Comparison of ENCODE assay signal across 13 cellular contexts in the genomic region with DNA sequence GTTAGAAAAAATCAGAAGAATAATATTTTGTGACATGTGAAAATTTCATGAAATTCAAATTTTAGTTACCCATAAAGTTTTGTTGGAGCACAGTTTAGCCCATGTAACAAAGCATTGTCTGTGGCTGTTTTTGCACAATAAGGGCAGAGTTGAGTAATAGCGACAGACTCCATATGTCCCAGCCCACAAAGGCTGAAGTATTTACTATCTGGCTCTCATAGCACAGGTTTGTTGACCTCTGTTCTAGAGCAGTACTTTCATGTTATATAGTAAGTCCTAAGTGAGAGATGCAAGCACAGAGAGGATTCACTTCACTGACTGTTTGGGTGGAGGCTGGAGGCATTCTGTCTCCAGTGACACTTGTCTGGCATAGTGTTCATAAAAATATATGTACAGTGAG. TPM values are rescaled to one million over a fixed set of nuclear protein-coding genes. Genes with fewer than 3 reads are reported as not detected.
DNase-seq lines count a peak whose midpoint lies in the region; ATAC-seq and TF ChIP-seq lines count a peak whose summit lies in the region.
"Had no signal": no experiment of that assay in that cellular context is flagged by ENCODE, and none has a peak within 500 bp of the region (broad histone marks: within the 10 kb centered on the region; RNA-seq: fewer than 3 reads in every experiment).

No MANE protein-coding gene starts in this region.

- TF ChIP-seq CTCF in MCF 10A (IDR thresholded peaks at IDR 0.05; ENCODE audit: unreplicated experiment) (no peak), breast epithelium (IDR thresholded peaks at IDR 0.05) (no peak), left ventricle myocardium inferior (IDR thresholded peaks at IDR 0.05; ENCODE audit: borderline replicate concordance) (no peak), type B pancreatic cell (conservative IDR thresholded peaks at IDR 0.05) (no peak)

- H3K36me3 ChIP-seq in breast epithelium (no peaks in the 10 kb centered on the region), SJSA1 (peaks cover 29% of the 10 kb centered on the region), left ventricle myocardium inferior (no peaks in the 10 kb centered on the region)
- H3K36me3 ChIP-seq: adrenal gland had no signal

- H3K36me3 Mint-ChIP-seq in MCF 10A (ENCODE audit: insufficient read depth, unreplicated experiment) (peaks cover 48% of the 10 kb centered on the region), type B pancreatic cell (peaks cover 28% of the 10 kb centered on the region)
- H3K36me3 Mint-ChIP-seq: stimulated activated effector memory CD8-positive, alpha-beta T cell treated with anti-CD3 and anti-CD28 coated beads, Interleukin-12 subunit alpha, Interleukin-12 subunit beta, amount 100 ng/mL, for 72 hours had no signal

- H3K27ac ChIP-seq in breast epithelium: peak overlapping the region in 1 of 2 donors; percentile 59
- H3K27ac ChIP-seq in SJSA1: peak overlapping the region; percentile 69
- peak overlapping the region; percentile 43 for H3K27ac ChIP-seq in left ventricle myocardium inferior (replicated peaks)

- POLR2A ChIA-PET in MCF 10A (lab: Yijun Ruan, JAX): interaction anchor here (0.6 to 3.7 kb wide), 7 partner anchors 9 to 107 kb away, joined by 3 to 30 read pairs (median 4); no protein-coding TSS in a partner anchor

- H3K27me3 ChIP-seq in breast epithelium (no peaks in the 10 kb centered on the region), SJSA1 (replicated peaks) (no peaks in the 10 kb centered on the region), left ventricle myocardium inferior (ENCODE audit: low read depth) (no peaks in the 10 kb centered on the region)
- H3K27me3 ChIP-seq: adrenal gland had no signal

- ATAC-seq in GM19328 (IDR thresholded peaks at IDR 0.05; ENCODE audit: unreplicated experiment) (no peak), GM21515 (IDR thresholded peaks at IDR 0.05; ENCODE audit: unreplicated experiment) (no peak)
- ATAC-seq: stimulated activated effector memory CD8-positive, alpha-beta T cell treated with anti-CD3 and anti-CD28 coated beads, Interleukin-12 subunit alpha, Interleukin-12 subunit beta, amount 100 ng/mL, for 72 hours had no signal

- H3K4me3 Mint-ChIP-seq in MCF 10A (ENCODE audit: unreplicated experiment): peak overlapping the region; percentile 29
- H3K4me3 Mint-ChIP-seq in type B pancreatic cell: no peak overlapping the region
- H3K4me3 Mint-ChIP-seq: stimulated activated effector memory CD8-positive, alpha-beta T cell treated with anti-CD3 and anti-CD28 coated beads, Interleukin-12 subunit alpha, Interleukin-12 subunit beta, amount 100 ng/mL, for 72 hours had no signal

- peak overlapping the region; percentile 82 for H3K27ac Mint-ChIP-seq in MCF 10A (ENCODE audit: low read depth, unreplicated experiment)
- peak overlapping the region; percentile 72 for H3K27ac Mint-ChIP-seq in type B pancreatic cell
- H3K27ac Mint-ChIP-seq: stimulated activated effector memory CD8-positive, alpha-beta T cell treated with anti-CD3 and anti-CD28 coated beads, Interleukin-12 subunit alpha, Interleukin-12 subunit beta, amount 100 ng/mL, for 72 hours had no signal

- H3K27me3 Mint-ChIP-seq in MCF 10A (ENCODE audit: insufficient read depth, unreplicated experiment) (no peaks in the 10 kb centered on the region), type B pancreatic cell (no peaks in the 10 kb centered on the region)

- H3K4me3 ChIP-seq in breast epithelium (peak overlapping the region in 1 of 3 donors; percentile 33), SJSA1 (no peak overlapping the region), left ventricle myocardium inferior (peak overlapping the region; percentile 73)
- H3K4me3 ChIP-seq: adrenal gland had no signal

- intact Hi-C loops in MCF 10A (cut with micrococcal nuclease): no loop called here
- intact Hi-C loops in breast epithelium (cut with DNase I; ENCODE audit: low total_unique reads): no loop called here
- intact Hi-C loops in left ventricle myocardium inferior (cut with micrococcal nuclease): no loop called here

- DNase-seq in MCF 10A (ENCODE audit: unreplicated experiment): peak; percentile 88
- DNase-seq in breast epithelium (ENCODE audit: low spot score in 2 of 2): no peak
- DNase-seq in SJSA1 (ENCODE audit: low read depth in 1 of 2, low spot score in 2 of 2): no peak
- DNase-seq in left ventricle myocardium inferior: no peak
- no peak for DNase-seq in type B pancreatic cell (ENCODE audit: extremely low spot score, unreplicated experiment)
- DNase-seq in NCI-H1092 (lab: John Stamatoyannopoulos, UW): no peak
- DNase-seq: adrenal gland, erythroblast, MM.1S, T-helper 1 cell had no signal

- H3K9me3 ChIP-seq in breast epithelium: no peaks in the 10 kb centered on the region
- no peaks in the 10 kb centered on the region for H3K9me3 ChIP-seq in SJSA1 (replicated peaks)
- H3K9me3 ChIP-seq in left ventricle myocardium inferior (replicated peaks): no peaks in the 10 kb centered on the region
- H3K9me3 ChIP-seq: adrenal gland had no signal

- CTCF ChIA-PET in MCF 10A (lab: Yijun Ruan, JAX): interaction anchor here (1.2 kb wide), 1 partner anchor 288 kb away, joined by 4 read pairs; no protein-coding TSS in a partner anchor

- peaks cover 69% of the 10 kb centered on the region for H3K4me1 Mint-ChIP-seq in MCF 10A (ENCODE audit: insufficient read depth, unreplicated experiment)
- H3K4me1 Mint-ChIP-seq in type B pancreatic cell (ENCODE audit: unreplicated experiment): peaks cover 73% of the 10 kb centered on the region
- H3K4me1 Mint-ChIP-seq: stimulated activated effector memory CD8-positive, alpha-beta T cell treated with anti-CD3 and anti-CD28 coated beads, Interleukin-12 subunit alpha, Interleukin-12 subunit beta, amount 100 ng/mL, for 72 hours had no signal

- peaks cover 0 to 9% of the 10 kb centered on the region in 2 donors for H3K4me1 ChIP-seq in breast epithelium
- H3K4me1 ChIP-seq in SJSA1 (replicated peaks): peaks cover 77% of the 10 kb centered on the region
- peaks cover 95% of the 10 kb centered on the region for H3K4me1 ChIP-seq in left ventricle myocardium inferior

- H3K9me3 Mint-ChIP-seq in MCF 10A (ENCODE audit: unreplicated experiment) (no peaks in the 10 kb centered on the region), type B pancreatic cell (peaks cover 4% of the 10 kb centered on the region)
- H3K9me3 Mint-ChIP-seq: stimulated activated effector memory CD8-positive, alpha-beta T cell treated with anti-CD3 and anti-CD28 coated beads, Interleukin-12 subunit alpha, Interleukin-12 subunit beta, amount 100 ng/mL, for 72 hours had no signal

- no peak for TF ChIP-seq POLR2A in breast epithelium (IDR thresholded peaks at IDR 0.05)

- no TSS peak for BruUV-seq in MCF 10A (replicated peaks; lab: Mats Ljungman, UMichigan)

RNA-seq across cellular contexts. Expression of gene LAMC1, which starts 6.8 kb away (rescaled TPM):
- 179 and 230 TPM in 2 replicates for total RNA-seq in MCF 10A (2022)
- total RNA-seq in breast epithelium: 100 to 1,000 TPM; 125 to 679 (median 249) TPM
- total RNA-seq in SJSA1 (2014; rRNA removed; shearing (Covaris generic)): 171 and 220 TPM in 2 replicates
- total RNA-seq in left ventricle myocardium inferior: 84.1 TPM
- 164 and 178 TPM in 2 replicates for total RNA-seq in type B pancreatic cell (ENCODE audit: low replicate concordance)
